1 cellular context compared by ENCODE assay signal in genomic region chr16:78756189-78756661, GRCh38.
A peak's percentile ranks its signal among the peaks of the same experiment; 100 is the strongest.
TF ChIP-seq lines count a peak whose summit lies in the region.

No MANE protein-coding gene starts in this region.

TF ChIP-seq in HepG2, 621 proteins besides CTCF, POLR2A, EP300 and RAD21 (continued from another document and continues in another):
- TF ChIP-seq ZNF704 (CRISPR knock-in tag; IDR thresholded peaks at IDR 0.05; ENCODE audit: borderline replicate concordance) (no peak), KMT2B (CRISPR knock-in tag; IDR thresholded peaks at IDR 0.05) (peak; percentile 19), ETV5 (CRISPR knock-in tag; IDR thresholded peaks at IDR 0.05; ENCODE audit: borderline replicate concordance) (peak; percentile 54; the same call in 1 of the 2 replicates), ZNF549 (CRISPR knock-in tag; IDR thresholded peaks at IDR 0.05) (no peak), RARA (CRISPR knock-in tag; IDR thresholded peaks at IDR 0.05) (peak; percentile 55), ZNF589 (CRISPR knock-in tag; conservative IDR thresholded peaks at IDR 0.05) (no peak), PHF8 (CRISPR knock-in tag; IDR thresholded peaks at IDR 0.05) (no peak), ZNF562 (CRISPR knock-in tag; IDR thresholded peaks at IDR 0.05; ENCODE audit: borderline replicate concordance) (no peak), KDM3A (CRISPR knock-in tag; IDR thresholded peaks at IDR 0.05; ENCODE audit: low read depth) (0 out of 2 replicates have a peak, but pooled peaks have one; percentile 66), ZFP90 (CRISPR knock-in tag; IDR thresholded peaks at IDR 0.05; ENCODE audit: borderline replicate concordance) (peak; percentile 85), NFKBIZ (CRISPR knock-in tag; IDR thresholded peaks at IDR 0.05) (0 out of 2 replicates have a peak, but pooled peaks have one; percentile 56), ONECUT2 (CRISPR knock-in tag; IDR thresholded peaks at IDR 0.05) (peak; percentile 99), FOXP1 (IDR thresholded peaks at IDR 0.05) (no peak), FOXP1 (CRISPR knock-in tag; IDR thresholded peaks at IDR 0.05) (peak; percentile 70), ZNF446 (CRISPR knock-in tag; IDR thresholded peaks at IDR 0.05) (no peak), FOXA1 (IDR thresholded peaks at IDR 0.05) (no peak), FOXA1 (CRISPR knock-in tag; IDR thresholded peaks at IDR 0.05) (peak; percentile 57; the same call in 1 of the 2 replicates), DRAP1 (CRISPR knock-in tag; IDR thresholded peaks at IDR 0.05) (0 out of 2 replicates have a peak, but pooled peaks have one; percentile 34), NR2F6 (IDR thresholded peaks at IDR 0.05) (peak; percentile 27; the same call in 1 of the 2 replicates), NR2F6 (CRISPR knock-in tag; IDR thresholded peaks at IDR 0.05) (0 out of 2 replicates have a peak, but pooled peaks have one; percentile 17), GFI1 (CRISPR knock-in tag; IDR thresholded peaks at IDR 0.05; ENCODE audit: borderline replicate concordance) (peak; percentile 55; the same call in 1 of the 2 replicates), PLRG1 (conservative IDR thresholded peaks at IDR 0.05) (no peak), ZNF713 (CRISPR knock-in tag; IDR thresholded peaks at IDR 0.05) (no peak), PHF5A (CRISPR knock-in tag; IDR thresholded peaks at IDR 0.05; ENCODE audit: low read depth, unreplicated experiment) (no peak), ZNF615 (CRISPR knock-in tag; IDR thresholded peaks at IDR 0.05; ENCODE audit: borderline replicate concordance) (no peak), ZNF605 (CRISPR knock-in tag; IDR thresholded peaks at IDR 0.05) (peak; percentile 72), HDAC2 (CRISPR knock-in tag; IDR thresholded peaks at IDR 0.05) (peak; percentile 87), RAD51 (IDR thresholded peaks at IDR 0.05; ENCODE audit: borderline replicate concordance) (no peak), RXRB (CRISPR knock-in tag; IDR thresholded peaks at IDR 0.05; ENCODE audit: borderline replicate concordance) (peak; percentile 74), ERF (CRISPR knock-in tag; IDR thresholded peaks at IDR 0.05) (peak; percentile 61; the same call in 1 of the 2 replicates), ZFP41 (CRISPR knock-in tag; IDR thresholded peaks at IDR 0.05; ENCODE audit: borderline replicate concordance) (no peak), RNF2 (conservative IDR thresholded peaks at IDR 0.05; ENCODE audit: low read depth) (no peak), ZNF256 (CRISPR knock-in tag; conservative IDR thresholded peaks at IDR 0.05) (no peak), PITX1 (CRISPR knock-in tag; IDR thresholded peaks at IDR 0.05) (peak; percentile 45; the same call in 1 of the 2 replicates), ZFP1 (CRISPR knock-in tag; IDR thresholded peaks at IDR 0.05) (no peak), ZNF614 (CRISPR knock-in tag; IDR thresholded peaks at IDR 0.05; ENCODE audit: borderline replicate concordance) (peak; percentile 88), PRDM15 (CRISPR knock-in tag; IDR thresholded peaks at IDR 0.05) (peak; percentile 17; the same call in 1 of the 2 replicates), SPEN (CRISPR knock-in tag; IDR thresholded peaks at IDR 0.05; ENCODE audit: low read depth) (no peak)
- TF ChIP-seq, protein P1, sequence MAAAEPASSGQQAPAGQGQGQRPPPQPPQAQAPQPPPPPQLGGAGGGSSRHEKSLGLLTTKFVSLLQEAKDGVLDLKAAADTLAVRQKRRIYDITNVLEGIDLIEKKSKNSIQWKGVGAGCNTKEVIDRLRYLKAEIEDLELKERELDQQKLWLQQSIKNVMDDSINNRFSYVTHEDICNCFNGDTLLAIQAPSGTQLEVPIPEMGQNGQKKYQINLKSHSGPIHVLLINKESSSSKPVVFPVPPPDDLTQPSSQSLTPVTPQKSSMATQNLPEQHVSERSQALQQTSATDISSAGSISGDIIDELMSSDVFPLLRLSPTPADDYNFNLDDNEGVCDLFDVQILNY (CRISPR knock-in tag; conservative IDR thresholded peaks at IDR 0.05): no peak
- TF ChIP-seq, protein P2, sequence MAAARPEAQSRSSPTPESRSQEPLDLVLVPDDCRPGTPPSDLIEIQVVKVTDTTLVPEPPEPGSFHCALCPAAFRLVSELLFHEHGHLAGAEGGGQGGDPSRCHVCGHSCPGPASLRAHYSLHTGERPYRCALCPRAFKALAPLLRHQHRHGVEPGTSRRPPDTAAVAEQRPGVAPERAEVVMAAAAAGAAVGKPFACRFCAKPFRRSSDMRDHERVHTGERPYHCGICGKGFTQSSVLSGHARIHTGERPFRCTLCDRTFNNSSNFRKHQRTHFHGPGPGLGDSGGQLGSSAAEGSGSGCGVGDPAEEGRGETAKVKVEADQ (CRISPR knock-in tag; IDR thresholded peaks at IDR 0.05; ENCODE audit: borderline replicate concordance): no peak
- TF ChIP-seq, protein P3, sequence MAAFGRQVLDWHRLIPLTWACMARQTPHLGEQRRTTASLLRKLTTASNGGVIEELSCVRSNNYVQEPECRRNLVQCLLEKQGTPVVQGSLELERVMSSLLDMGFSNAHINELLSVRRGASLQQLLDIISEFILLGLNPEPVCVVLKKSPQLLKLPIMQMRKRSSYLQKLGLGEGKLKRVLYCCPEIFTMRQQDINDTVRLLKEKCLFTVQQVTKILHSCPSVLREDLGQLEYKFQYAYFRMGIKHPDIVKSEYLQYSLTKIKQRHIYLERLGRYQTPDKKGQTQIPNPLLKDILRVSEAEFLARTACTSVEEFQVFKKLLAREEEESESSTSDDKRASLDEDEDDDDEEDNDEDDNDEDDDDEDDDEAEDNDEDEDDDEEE (CRISPR knock-in tag; IDR thresholded peaks at IDR 0.05): no peak
- TF ChIP-seq, protein P4, sequence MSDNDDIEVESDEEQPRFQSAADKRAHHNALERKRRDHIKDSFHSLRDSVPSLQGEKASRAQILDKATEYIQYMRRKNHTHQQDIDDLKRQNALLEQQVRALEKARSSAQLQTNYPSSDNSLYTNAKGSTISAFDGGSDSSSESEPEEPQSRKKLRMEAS (IDR thresholded peaks at IDR 0.05): 0 out of 2 replicates have a peak, but pooled peaks have one; percentile 19
- TF ChIP-seq, protein P5, sequence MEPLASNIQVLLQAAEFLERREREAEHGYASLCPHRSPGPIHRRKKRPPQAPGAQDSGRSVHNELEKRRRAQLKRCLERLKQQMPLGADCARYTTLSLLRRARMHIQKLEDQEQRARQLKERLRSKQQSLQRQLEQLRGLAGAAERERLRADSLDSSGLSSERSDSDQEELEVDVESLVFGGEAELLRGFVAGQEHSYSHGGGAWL (CRISPR knock-in tag; IDR thresholded peaks at IDR 0.05): no peak
- TF ChIP-seq, protein P6, sequence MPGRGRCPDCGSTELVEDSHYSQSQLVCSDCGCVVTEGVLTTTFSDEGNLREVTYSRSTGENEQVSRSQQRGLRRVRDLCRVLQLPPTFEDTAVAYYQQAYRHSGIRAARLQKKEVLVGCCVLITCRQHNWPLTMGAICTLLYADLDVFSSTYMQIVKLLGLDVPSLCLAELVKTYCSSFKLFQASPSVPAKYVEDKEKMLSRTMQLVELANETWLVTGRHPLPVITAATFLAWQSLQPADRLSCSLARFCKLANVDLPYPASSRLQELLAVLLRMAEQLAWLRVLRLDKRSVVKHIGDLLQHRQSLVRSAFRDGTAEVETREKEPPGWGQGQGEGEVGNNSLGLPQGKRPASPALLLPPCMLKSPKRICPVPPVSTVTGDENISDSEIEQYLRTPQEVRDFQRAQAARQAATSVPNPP (CRISPR knock-in tag; IDR thresholded peaks at IDR 0.05): no peak
- TF ChIP-seq, protein P7, sequence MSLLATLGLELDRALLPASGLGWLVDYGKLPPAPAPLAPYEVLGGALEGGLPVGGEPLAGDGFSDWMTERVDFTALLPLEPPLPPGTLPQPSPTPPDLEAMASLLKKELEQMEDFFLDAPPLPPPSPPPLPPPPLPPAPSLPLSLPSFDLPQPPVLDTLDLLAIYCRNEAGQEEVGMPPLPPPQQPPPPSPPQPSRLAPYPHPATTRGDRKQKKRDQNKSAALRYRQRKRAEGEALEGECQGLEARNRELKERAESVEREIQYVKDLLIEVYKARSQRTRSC (CRISPR knock-in tag; IDR thresholded peaks at IDR 0.05; ENCODE audit: low read depth): no peak
- TF ChIP-seq, protein P8, sequence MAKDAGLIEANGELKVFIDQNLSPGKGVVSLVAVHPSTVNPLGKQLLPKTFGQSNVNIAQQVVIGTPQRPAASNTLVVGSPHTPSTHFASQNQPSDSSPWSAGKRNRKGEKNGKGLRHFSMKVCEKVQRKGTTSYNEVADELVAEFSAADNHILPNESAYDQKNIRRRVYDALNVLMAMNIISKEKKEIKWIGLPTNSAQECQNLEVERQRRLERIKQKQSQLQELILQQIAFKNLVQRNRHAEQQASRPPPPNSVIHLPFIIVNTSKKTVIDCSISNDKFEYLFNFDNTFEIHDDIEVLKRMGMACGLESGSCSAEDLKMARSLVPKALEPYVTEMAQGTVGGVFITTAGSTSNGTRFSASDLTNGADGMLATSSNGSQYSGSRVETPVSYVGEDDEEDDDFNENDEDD (CRISPR knock-in tag; IDR thresholded peaks at IDR 0.05; ENCODE audit: borderline replicate concordance): no peak
